In the genomic region with DNA sequence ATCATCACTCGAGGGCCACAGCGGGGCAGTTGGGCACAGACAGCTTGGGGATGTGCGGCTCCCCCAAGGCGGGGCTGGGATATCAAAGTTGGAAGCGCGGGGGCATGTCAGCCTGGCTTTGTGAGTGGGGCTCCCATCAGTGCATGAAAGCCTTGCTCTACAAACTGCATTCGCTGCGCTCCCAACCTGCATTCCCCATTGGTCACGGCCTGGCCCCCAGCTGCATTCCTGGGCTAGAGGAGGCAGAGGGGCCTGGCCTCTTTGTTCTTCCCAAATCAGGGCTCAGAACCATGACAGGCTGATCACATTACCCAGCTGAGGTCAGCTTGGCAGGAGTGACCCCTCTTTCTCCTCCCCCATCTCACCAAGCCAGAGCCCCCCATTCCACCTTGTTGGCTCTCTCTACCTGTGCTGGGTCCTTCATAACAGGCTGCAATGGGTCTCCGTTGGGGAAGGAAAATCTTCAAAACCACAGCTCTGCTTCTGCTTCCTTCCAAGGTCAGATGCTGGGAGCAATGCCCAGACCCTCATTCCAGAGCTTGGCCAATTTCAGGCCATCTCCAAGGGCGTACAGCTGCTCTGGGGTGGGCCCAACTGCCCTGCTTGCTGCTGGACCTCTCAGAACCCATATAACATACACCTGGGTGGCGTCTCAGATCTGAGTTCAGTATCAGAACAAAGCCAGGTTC, we compare ENCODE assay signal across 27 cellular contexts. TPM values are rescaled to one million over a fixed set of nuclear protein-coding genes. Genes with fewer than 3 reads are reported as not detected.
DNase-seq lines count a peak whose midpoint lies in the region; ATAC-seq and TF ChIP-seq lines count a peak whose summit lies in the region.
"Had no signal": no experiment of that assay in that cellular context is flagged by ENCODE, and none has a peak within 500 bp of the region (broad histone marks: within the 10 kb centered on the region; RNA-seq: fewer than 3 reads in every experiment).

No MANE protein-coding gene starts in this region.

- TF ChIP-seq CTCF in fibroblast of the aortic adventitia (IDR thresholded peaks at IDR 0.05; ENCODE audit: insufficient read depth, low read length) (no peak), osteocyte (IDR thresholded peaks at IDR 0.05) (no peak), upper lobe of left lung (IDR thresholded peaks at IDR 0.05) (no peak)

- H3K27ac ChIP-seq in upper lobe of left lung: peak overlapping the region; percentile 57 to 75 (median 64)
- H3K27ac ChIP-seq: colonic mucosa had no signal

- WGBS in upper lobe of left lung, 2 donors: 81 to 82% methylated on average over 9 to 12 of the region's 12 CpGs

- no peaks in the 10 kb centered on the region for H3K27me3 ChIP-seq in upper lobe of left lung
- H3K27me3 ChIP-seq: colonic mucosa, uterus had no signal

- ATAC-seq in Right ventricle myocardium superior (ENCODE audit: poor library complexity) (peak; percentile 29), left cardiac atrium (no peak), upper lobe of left lung (ENCODE audit: low FRiP score in 2 of 2) (no peak), HG03025 (IDR thresholded peaks at IDR 0.05; ENCODE audit: low FRiP score, unreplicated experiment) (no peak), T-helper 17 cell (no peak)
- ATAC-seq: effector memory CD8-positive, alpha-beta T cell; GM12878; Panc1 had no signal

- H3K4me1 Mint-ChIP-seq in osteocyte (ENCODE audit: unreplicated experiment) (peaks cover 49% of the 10 kb centered on the region), T-helper 17 cell (peaks cover 3% of the 10 kb centered on the region)
- H3K4me1 Mint-ChIP-seq: activated B cell treated with CpG ODN at 0.5 μM for 24 hours; CD4-positive, CD25-positive, alpha-beta regulatory T cell had no signal

- H3K4me3 Mint-ChIP-seq in osteocyte (ENCODE audit: unreplicated experiment) (no peak overlapping the region), T-helper 17 cell (no peak overlapping the region)
- H3K4me3 Mint-ChIP-seq: activated B cell treated with CpG ODN at 0.5 μM for 24 hours; activated naive CD4-positive, alpha-beta T cell treated with anti-CD3 and anti-CD28 coated beads for 36 hours; activated T-helper 1 cell treated with anti-CD3 and anti-CD28 coated beads, Interleukin-12 subunit alpha, Interleukin-12 subunit beta, Interleukin-2, Interleukin-4 antibody, amounts not matched to agents 30 ng/mL and 10 ng/mL and 1 ng/mL, durations not matched to agents 14 hours and 24 hours and 36 hours; CD4-positive, CD25-positive, alpha-beta regulatory T cell; effector memory CD8-positive, alpha-beta T cell had no signal

- H3K9me3 Mint-ChIP-seq in osteocyte (ENCODE audit: unreplicated experiment): no peaks in the 10 kb centered on the region
- H3K9me3 Mint-ChIP-seq: activated B cell treated with CpG ODN at 0.5 μM for 24 hours; activated naive CD4-positive, alpha-beta T cell treated with anti-CD3 and anti-CD28 coated beads for 36 hours; activated T-helper 1 cell treated with anti-CD3 and anti-CD28 coated beads, Interleukin-12 subunit alpha, Interleukin-12 subunit beta, Interleukin-2, Interleukin-4 antibody, amounts not matched to agents 30 ng/mL and 10 ng/mL and 1 ng/mL, durations not matched to agents 14 hours and 24 hours and 36 hours; effector memory CD8-positive, alpha-beta T cell had no signal

- peak overlapping the region; percentile 25 for H3K27ac Mint-ChIP-seq in osteocyte (ENCODE audit: unreplicated experiment)
- no peak overlapping the region for H3K27ac Mint-ChIP-seq in T-helper 17 cell
- H3K27ac Mint-ChIP-seq: activated B cell treated with CpG ODN at 0.5 μM for 24 hours; activated naive CD4-positive, alpha-beta T cell treated with anti-CD3 and anti-CD28 coated beads for 36 hours; activated T-helper 1 cell treated with anti-CD3 and anti-CD28 coated beads, Interleukin-12 subunit alpha, Interleukin-12 subunit beta, Interleukin-2, Interleukin-4 antibody, amounts not matched to agents 30 ng/mL and 10 ng/mL and 1 ng/mL, durations not matched to agents 14 hours and 24 hours and 36 hours; CD4-positive, CD25-positive, alpha-beta regulatory T cell; effector memory CD8-positive, alpha-beta T cell had no signal

- DNase-seq in Right ventricle myocardium superior (no peak), left cardiac atrium (no peak), fibroblast of the aortic adventitia (ENCODE audit: low read depth) (peak; percentile 36), osteocyte (ENCODE audit: extremely low spot score, unreplicated experiment) (no peak), upper lobe of left lung (no peak), T-helper 17 cell (no peak), HuH-7 (ENCODE audit: low spot score) (no peak)
- DNase-seq: 8988T; activated B cell treated with CpG ODN at 0.5 μM for 24 hours; activated CD4-positive, alpha-beta T cell treated with anti-CD3 and anti-CD28 coated beads, Interleukin-2, amount 50 U/mL, for 1 hour; activated naive CD4-positive, alpha-beta T cell treated with anti-CD3 and anti-CD28 coated beads for 36 hours; amniotic stem cell; CD4-positive, CD25-positive, alpha-beta regulatory T cell; colonic mucosa; effector memory CD8-positive, alpha-beta T cell; kidney glomerular epithelial cell; NCI-H1694 treated with DMSO at 0.1 percent for 48 hours; NCI-H2171 treated with DMSO at 0.1 percent for 48 hours; NCI-H526; SIG-M5; stimulated activated CD4-positive, alpha-beta T cell treated with anti-CD3 and anti-CD28 coated beads, Interleukin-2, amount 100 ng/mL, for 48 hours; SW 1271; uterus had no signal

- H3K4me3 ChIP-seq in fibroblast of the aortic adventitia (ENCODE audit: low read depth, low read length) (no peak overlapping the region), upper lobe of left lung (no peak overlapping the region)
- H3K4me3 ChIP-seq: colonic mucosa, GM12878, uterus had no signal

- intact Hi-C loops in Right ventricle myocardium superior (cut with DNase I): no loop called here
- intact Hi-C loops in left cardiac atrium (cut with DNase I): no loop called here

- H3K9me3 ChIP-seq in upper lobe of left lung (no peaks in the 10 kb centered on the region), T-helper 17 cell (ENCODE audit: control insufficient read depth, low read length, poor library complexity, severe bottlenecking) (no peaks in the 10 kb centered on the region)
- H3K9me3 ChIP-seq: colonic mucosa, uterus had no signal

- H3K36me3 ChIP-seq in upper lobe of left lung: no peaks in the 10 kb centered on the region
- H3K36me3 ChIP-seq: colonic mucosa, uterus had no signal

- no peak for TF ChIP-seq EP300 in upper lobe of left lung (IDR thresholded peaks at IDR 0.05)

- no peak for TF ChIP-seq POLR2A in upper lobe of left lung (IDR thresholded peaks at IDR 0.05)

- H3K27me3 Mint-ChIP-seq in osteocyte (ENCODE audit: unreplicated experiment): peaks cover 6% of the 10 kb centered on the region
- peaks cover 34% of the 10 kb centered on the region for H3K27me3 Mint-ChIP-seq in T-helper 17 cell
- H3K27me3 Mint-ChIP-seq: CD4-positive, CD25-positive, alpha-beta regulatory T cell had no signal

- H3K36me3 Mint-ChIP-seq in osteocyte (ENCODE audit: unreplicated experiment) (no peaks in the 10 kb centered on the region), T-helper 17 cell (ENCODE audit: low read depth) (no peaks in the 10 kb centered on the region)
- H3K36me3 Mint-ChIP-seq: CD4-positive, CD25-positive, alpha-beta regulatory T cell had no signal

- H3K4me1 ChIP-seq in upper lobe of left lung: peaks cover 3 to 20% (median 8%) of the 10 kb centered on the region in 4 donors
- H3K4me1 ChIP-seq: colonic mucosa, uterus had no signal

RNA-seq across cellular contexts. Expression of gene CDON, which starts 38.7 kb away (rescaled TPM):
- 12.3 TPM for total RNA-seq in Right ventricle myocardium superior
- 10 to 100 TPM; 13.6 to 30.0 TPM for total RNA-seq in left cardiac atrium
- total RNA-seq in fibroblast of the aortic adventitia (ENCODE audit: low replicate concordance): 54.4 and 66.6 TPM in 2 replicates
- 24.4 and 29.4 TPM in 2 replicates for total RNA-seq in osteocyte
- total RNA-seq in upper lobe of left lung: 10 to 100 TPM in 5 of 6 donors, 1 to 10 TPM in 1; 4.0 to 24.2 (median 13.5) TPM
- total RNA-seq in T-helper 17 cell: 1 to 10 TPM; 2.0 TPM
